Comparison of ENCODE assay signal across 8 cellular contexts in the genomic region with DNA sequence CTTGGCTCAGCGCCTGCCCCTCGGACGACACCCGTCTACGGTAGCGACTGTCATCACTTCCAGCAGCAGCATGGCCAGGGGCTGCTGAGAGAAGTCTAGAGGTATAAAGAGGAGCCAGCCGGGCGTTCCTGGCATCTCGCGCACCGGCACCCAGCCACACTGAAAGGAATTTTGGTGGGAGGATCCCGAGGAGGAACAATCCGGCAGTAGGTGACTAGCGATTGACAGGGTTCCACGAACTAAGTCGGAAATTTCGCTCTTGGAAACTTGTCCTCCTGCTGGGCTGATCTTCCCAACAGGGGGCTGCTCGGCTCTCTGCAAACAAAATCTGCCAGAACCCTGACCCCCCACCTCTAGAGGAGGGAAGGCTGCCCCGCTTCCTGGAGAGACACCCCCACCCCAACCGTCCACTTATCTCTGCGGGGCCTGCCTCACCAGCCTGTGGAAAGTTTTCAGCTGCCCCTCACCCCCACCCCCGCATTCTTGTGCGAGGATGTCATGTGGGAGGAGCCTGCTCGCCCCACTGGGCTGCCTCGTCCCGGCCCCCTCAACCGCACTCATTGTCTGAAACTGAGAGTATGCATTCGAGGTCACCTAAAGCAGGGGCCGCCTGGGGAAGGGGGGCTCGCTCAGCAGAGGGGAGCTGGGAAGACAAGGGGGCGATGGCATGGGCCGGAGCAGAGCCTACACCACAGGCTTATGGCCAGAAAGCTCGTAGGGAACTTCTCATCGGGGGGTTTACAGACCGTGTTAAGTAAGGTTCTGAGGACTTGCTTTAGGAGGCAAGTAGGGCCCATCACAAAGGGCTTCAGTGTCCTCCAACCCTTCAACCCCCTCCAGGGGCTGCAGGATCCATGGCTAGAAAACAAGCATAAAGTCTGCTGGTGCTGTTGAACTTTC. TPM values are rescaled to one million over a fixed set of nuclear protein-coding genes. Genes with fewer than 3 reads are reported as not detected.
DNase-seq lines count a peak whose midpoint lies in the region; ATAC-seq and TF ChIP-seq lines count a peak whose summit lies in the region.

No MANE protein-coding gene starts in this region.

- H3K4me2 ChIP-seq in HCT116 (ENCODE audit: low read length), result peak overlapping the region; percentile 85

- CTCF ChIA-PET in HCT116 (lab: Charles Lee), result interaction anchor here (1.0 to 1.6 kb wide), 4 partner anchors 10 to 64 kb away, joined by 3 to 6 read pairs (median 4); no protein-coding TSS in a partner anchor

- DNase-seq in HCT116 (ENCODE audit: low read depth, low spot score) (no peak), left ventricle myocardium inferior (peak; percentile 86), skeletal muscle cell (ENCODE audit: low read depth) (peak; percentile 68), SHP77 treated with DMSO at 0.1 percent for 48 hours (lab: John Stamatoyannopoulos, UW) (no peak)
- DNase-seq in stimulated activated CD4-positive, alpha-beta T cell treated with anti-CD3 and anti-CD28 coated beads, Interleukin-2, amount 100 ng/mL, for 24 hours, result no peak
- no peak for DNase-seq in central memory CD4-positive, alpha-beta T cell
- no peak for DNase-seq in activated CD4-positive, CD25-positive, alpha-beta regulatory T cell treated with anti-CD3 and anti-CD28 coated beads, Interleukin-2, amount 50 U/mL, for 72 hours

- TF ChIP-seq POLR2A in HCT116 (IDR thresholded peaks at IDR 0.05; ENCODE audit: borderline replicate concordance, extremely low read depth, insufficient read depth, insufficient read length), result no peak

- H3K9me3 ChIP-seq in HCT116 (ENCODE audit: control insufficient read depth in 1 of 2, insufficient read depth in 1 of 2, low read depth in 1 of 2, low read length in 2 of 2) (no peaks in the 10 kb centered on the region), left ventricle myocardium inferior (replicated peaks) (no peaks in the 10 kb centered on the region)

- H2AFZ ChIP-seq in HCT116 (ENCODE audit: low read depth, low read length, poor library complexity, severe bottlenecking), result no peak overlapping the region

- POLR2A ChIA-PET in HCT116 (lab: Charles Lee), result interaction anchor here (0.7 to 5.8 kb wide), 9 partner anchors 9 to 70 kb away, joined by 3 to 59 read pairs (median 8); partner anchors contain the start of gene EPHA2

- peaks cover 100% of the 10 kb centered on the region for H3K79me2 ChIP-seq in HCT116 (ENCODE audit: insufficient read depth, low read length)

- H3K27me3 ChIP-seq in HCT116 (ENCODE audit: insufficient read depth, low read length) (no peaks in the 10 kb centered on the region), left ventricle myocardium inferior (ENCODE audit: low read depth) (no peaks in the 10 kb centered on the region)

- H4K20me1 ChIP-seq in HCT116 (ENCODE audit: insufficient read depth), result peaks cover 8% of the 10 kb centered on the region; the same call in 1 of the 2 replicates

- H3K4me3 ChIP-seq in HCT116 (replicated peaks in 1 of 2; ENCODE audit: low read depth in 1 of 2, low read length in 2 of 2) (peak overlapping the region; percentile 31 to 53), WI38 (ENCODE audit: low read depth, low read length) (peak overlapping the region; percentile 45), left ventricle myocardium inferior (peak overlapping the region; percentile 56), skeletal muscle cell (ENCODE audit: low read depth, low read length) (peak overlapping the region; percentile 28)

- no TSS peak for BruUV-seq in HCT116 (replicated peaks; lab: Mats Ljungman, UMichigan)

- H3K4me1 ChIP-seq in HCT116 (ENCODE audit: control insufficient read depth in 1 of 2, insufficient read depth in 2 of 2, low read length in 2 of 2) (peaks cover 87 to 100% of the 10 kb centered on the region in 2 experiments), left ventricle myocardium inferior (peaks cover 98% of the 10 kb centered on the region)

- intact Hi-C loops in HCT116 (cut with micrococcal nuclease), result loop anchor here (1.0 to 5.0 kb wide), 6 partner anchors 10 to 619 kb away; partner anchors contain the start of genes DNAJC16 and EPHA2
- intact Hi-C loops in left ventricle myocardium inferior (cut with micrococcal nuclease), result no loop called here

- RAD21 ChIA-PET in HCT116 (lab: Charles Lee; ENCODE audit: low non-redundant PET in 1 of 2, low total read pairs in 2 of 2, uncharacterized antibody in 2 of 2, unreplicated experiment in 2 of 2), result interaction anchor here (1.2 to 1.4 kb wide), 4 partner anchors 9 to 67 kb away, joined by 3 to 5 read pairs (median 4); no protein-coding TSS in a partner anchor

- TF ChIP-seq CTCF in HCT116 (IDR thresholded peaks at IDR 0.05 in 2 of 3, conservative IDR thresholded peaks at IDR 0.05 in 1 of 3; ENCODE audit: borderline replicate concordance in 1 of 3, insufficient read depth in 1 of 3, low read depth in 2 of 3, low read length in 2 of 3) (no peak), WI38 (IDR thresholded peaks at IDR 0.05; ENCODE audit: low read depth, low read length) (no peak), left ventricle myocardium inferior (IDR thresholded peaks at IDR 0.05; ENCODE audit: borderline replicate concordance) (peak; percentile 10)

- peak; percentile 28 for ATAC-seq in HCT116

- no peaks in the 10 kb centered on the region for H3K9me2 ChIP-seq in HCT116 (ENCODE audit: insufficient read depth)

- peak overlapping the region; percentile 100 for H3K27ac ChIP-seq in HCT116 (ENCODE audit: low read depth, low read length)
- peak overlapping the region; percentile 98 for H3K27ac ChIP-seq in left ventricle myocardium inferior (replicated peaks)

- TF ChIP-seq RAD21 in HCT116 (IDR thresholded peaks at IDR 0.05; ENCODE audit: low read depth), result no peak

- peak overlapping the region; percentile 75 for H3K9ac ChIP-seq in HCT116 (ENCODE audit: low read length)

- H3K36me3 ChIP-seq in HCT116 (ENCODE audit: control insufficient read depth in 1 of 2, insufficient read depth in 2 of 2, low read length in 2 of 2), result peaks cover 19 to 78% of the 10 kb centered on the region in 2 experiments; a peak in 3 of 4 replicates
- peaks cover 34% of the 10 kb centered on the region for H3K36me3 ChIP-seq in left ventricle myocardium inferior

TF ChIP-seq in HCT116, 20 proteins besides CTCF, POLR2A, EP300 and RAD21:
- peak; percentile 20 for TF ChIP-seq YY1 (IDR thresholded peaks at IDR 0.05; ENCODE audit: extremely low read depth, insufficient replicate concordance, low read depth, low read length)
- peak; percentile 17 for TF ChIP-seq POLR2AphosphoS5 (IDR thresholded peaks at IDR 0.05; ENCODE audit: low read depth, low read length)
- TF ChIP-seq SIN3A (IDR thresholded peaks at IDR 0.05; ENCODE audit: low read depth), result no peak

RNA-seq across cellular contexts. Expression of gene EPHA2, which starts 9.6 kb away (rescaled TPM):
- 164 TPM for total RNA-seq in HCT116 (2021; ENCODE audit: unreplicated experiment)
- polyA plus RNA-seq in HCT116 (2012), result 167 and 209 TPM in 2 replicates
- total RNA-seq in left ventricle myocardium inferior, result 9.6 TPM

Comparison
In these comparisons a context has a peak if more than half of its experiments do, and no peak if none do; other contexts are left out.
1. DNase-seq: peak in left ventricle myocardium inferior (single experiment) and skeletal muscle cell (single experiment); none in HCT116 (single experiment), stimulated activated CD4-positive, alpha-beta T cell treated with anti-CD3 and anti-CD28 coated beads, Interleukin-2, amount 100 ng/mL, for 24 hours (0 of 2), SHP77 treated with DMSO at 0.1 percent for 48 hours (single experiment), central memory CD4-positive, alpha-beta T cell (single experiment) and activated CD4-positive, CD25-positive, alpha-beta regulatory T cell treated with anti-CD3 and anti-CD28 coated beads, Interleukin-2, amount 50 U/mL, for 72 hours (single experiment).
2. RNA of gene EPHA2, which starts 9.6 kb away (total RNA-seq): 164 TPM in HCT116 (single experiment); 9.6 TPM in left ventricle myocardium inferior (single experiment); every median in the first group is over 10 times any median in the second.
3. Peak in every context shown above with its lines, with median percentiles within 50 percentile points of each other: H3K4me3 ChIP-seq.